In genomic region chr9:115035872-115036612, GRCh38 we compare ENCODE assay signal across 7 cellular contexts.
DNase-seq lines count a peak whose midpoint lies in the region; ATAC-seq, FAIRE-seq and TF ChIP-seq lines count a peak whose summit lies in the region.

No MANE protein-coding gene starts in this region.

- 77 to 79% methylated on average over 17 of the region's 17 CpGs for WGBS in pancreas, 2 donors

- TF ChIP-seq POLR2A in breast epithelium (IDR thresholded peaks at IDR 0.05): no peak

- H3K4me1 ChIP-seq in breast epithelium: no peaks in the 10 kb centered on the region
- no peaks in the 10 kb centered on the region for H3K4me1 ChIP-seq in pancreas

- TF ChIP-seq CTCF in breast epithelium (IDR thresholded peaks at IDR 0.05): no peak
- no peak for TF ChIP-seq CTCF in pancreas (IDR thresholded peaks at IDR 0.05)

- peak; percentile 25 for DNase-seq in H4 (ENCODE audit: low spot score)
- DNase-seq in NCI-H460 (ENCODE audit: extremely low read depth, low read depth): peak; percentile 16
- peak in 1 of 2 donors; percentile 53 for DNase-seq in breast epithelium (ENCODE audit: low spot score in 2 of 2)
- no peak for DNase-seq in pancreas
- DNase-seq in ecto neural progenitor cell (ENCODE audit: low spot score): no peak
- no peak for DNase-seq in dermis blood vessel endothelial cell

- FAIRE-seq in pancreas (lab: Jason Lieb, UNC): no peak

- intact Hi-C loops in breast epithelium (cut with DNase I; ENCODE audit: low total_unique reads) (loop anchor here (5.0 kb wide), 1 partner anchor 44 kb away; no protein-coding TSS in a partner anchor), pancreas (cut with DNase I) (no loop called here)

- H3K4me3 ChIP-seq in breast epithelium (no peak overlapping the region), pancreas (no peak overlapping the region)

- H3K27ac ChIP-seq in breast epithelium (peak overlapping the region; percentile 74 to 83), pancreas (no peak overlapping the region)

- ATAC-seq in GM18511 (IDR thresholded peaks at IDR 0.05; ENCODE audit: unreplicated experiment): peak; percentile 87
- ATAC-seq in pancreas: peak in 3 of 4 donors; percentile 29 to 70 (median 49)

- H3K9me3 ChIP-seq in breast epithelium: no peaks in the 10 kb centered on the region
- no peaks in the 10 kb centered on the region for H3K9me3 ChIP-seq in pancreas

- no peaks in the 10 kb centered on the region for H3K27me3 ChIP-seq in breast epithelium
- no peaks in the 10 kb centered on the region for H3K27me3 ChIP-seq in pancreas

- H3K36me3 ChIP-seq in breast epithelium (no peaks in the 10 kb centered on the region), pancreas (no peaks in the 10 kb centered on the region)

Comparison
In these comparisons a context has a peak if more than half of its experiments do, and no peak if none do; other contexts are left out.
1. DNase-seq: peak in H4 (single experiment) and NCI-H460 (single experiment); none in pancreas (0 of 6), ecto neural progenitor cell (single experiment) and dermis blood vessel endothelial cell (single experiment).
2. H3K27ac ChIP-seq: peak in breast epithelium (2 of 2); none in pancreas (0 of 4).